19 cellular contexts compared by ENCODE assay signal in genomic region chr12:15393037-15393436, GRCh38.
"Had no signal": no experiment of that assay in that cellular context is flagged by ENCODE, and none has a peak within 500 bp of the region (broad histone marks: within the 10 kb centered on the region; RNA-seq: fewer than 3 reads in every experiment).

No MANE protein-coding gene starts in this region.

- H3K4me3 Mint-ChIP-seq: dendritic cell treated with granulocyte-macrophage colony-stimulating factor and Interleukin-4, amounts not matched to agents 40 ng/mL and 50 ng/mL, for 4 days; naive thymus-derived CD4-positive, alpha-beta T cell; type B pancreatic cell had no signal

- DNase-seq: cerebellar nuclear complex; heart right ventricle; hypothalamus; islet precursor cell; naive thymus-derived CD4-positive, alpha-beta T cell; posterior cingulate gyrus; right cardiac atrium; small intestine; stimulated activated CD4-positive, alpha-beta T cell treated with anti-CD3 and anti-CD28 coated beads, Interleukin-12 subunit alpha, Interleukin-12 subunit beta, amount 100 ng/mL, for 4 hours; stimulated activated CD4-positive, alpha-beta T cell treated with anti-CD3 and anti-CD28 coated beads, Interleukin-2, amount 100 ng/mL, for 48 hours; stimulated activated naive CD8-positive, alpha-beta T cell treated with anti-CD3 and anti-CD28 coated beads, Interleukin-15, Interleukin-2, amounts not matched to agents 100 U/mL and 50 U/mL, for 24 hours; thyroid gland had no signal

- H3K36me3 ChIP-seq: heart right ventricle, neutrophil, suprapubic skin, thyroid gland had no signal

- H3K27me3 ChIP-seq: heart right ventricle, neutrophil, suprapubic skin, thyroid gland had no signal

- ATAC-seq: heart right ventricle; naive thymus-derived CD4-positive, alpha-beta T cell; right cardiac atrium; stimulated activated naive CD8-positive, alpha-beta T cell treated with anti-CD3 and anti-CD28 coated beads, Interleukin-15, Interleukin-2, amounts not matched to agents 100 U/mL and 50 U/mL, for 24 hours had no signal

- H3K27ac ChIP-seq: heart right ventricle, neutrophil, suprapubic skin, thyroid gland had no signal

- FAIRE-seq: colon, frontal cortex, small intestine, urothelium cell line had no signal

- H3K9me3 Mint-ChIP-seq: dendritic cell treated with granulocyte-macrophage colony-stimulating factor and Interleukin-4, amounts not matched to agents 40 ng/mL and 50 ng/mL, for 4 days; naive thymus-derived CD4-positive, alpha-beta T cell; type B pancreatic cell had no signal

- H3K27me3 Mint-ChIP-seq: dendritic cell treated with granulocyte-macrophage colony-stimulating factor and Interleukin-4, amounts not matched to agents 40 ng/mL and 50 ng/mL, for 4 days had no signal

- H3K9me3 ChIP-seq: heart right ventricle, neutrophil, suprapubic skin, thyroid gland had no signal

- H3K4me1 Mint-ChIP-seq: naive thymus-derived CD4-positive, alpha-beta T cell had no signal

- H3K36me3 Mint-ChIP-seq: naive thymus-derived CD4-positive, alpha-beta T cell; type B pancreatic cell had no signal

- H3K4me1 ChIP-seq: heart right ventricle, suprapubic skin, thyroid gland had no signal

- H3K4me3 ChIP-seq: heart right ventricle, suprapubic skin, thyroid gland had no signal

- H3K27ac Mint-ChIP-seq: dendritic cell treated with granulocyte-macrophage colony-stimulating factor and Interleukin-4, amounts not matched to agents 40 ng/mL and 50 ng/mL, for 4 days; naive thymus-derived CD4-positive, alpha-beta T cell; type B pancreatic cell had no signal
